35 cellular contexts compared by ENCODE assay signal in the genomic region with DNA sequence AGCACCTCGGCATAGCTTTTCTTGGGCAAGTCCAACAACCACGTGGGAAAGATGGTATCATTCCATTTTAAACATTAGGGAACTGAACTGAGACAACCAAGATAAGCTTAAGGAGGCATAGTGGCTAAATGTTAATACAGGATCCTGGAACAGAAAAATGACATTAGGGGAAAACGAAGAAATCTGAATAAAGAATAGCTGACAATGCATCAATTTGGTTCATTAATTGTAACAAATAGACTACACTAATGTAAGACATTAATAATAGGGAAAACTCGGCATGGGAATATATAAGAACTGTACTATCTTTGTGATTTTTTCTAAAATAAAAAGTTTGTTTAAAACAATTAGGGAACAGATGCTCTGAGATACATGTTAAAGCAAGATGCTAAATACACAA.
"Had no signal": no experiment of that assay in that cellular context is flagged by ENCODE, and none has a peak within 500 bp of the region (broad histone marks: within the 10 kb centered on the region; RNA-seq: fewer than 3 reads in every experiment).

No MANE protein-coding gene starts in this region.

- H3K27ac ChIP-seq: adrenal gland, body of pancreas, brain microvascular endothelial cell, cardiac muscle cell, VCaP had no signal

- ATAC-seq: activated CD8-positive, alpha-beta T cell treated with anti-CD3 and anti-CD28 coated beads for 36 hours; activated naive CD4-positive, alpha-beta T cell treated with anti-CD3 and anti-CD28 coated beads, Interleukin-2, amount 50 U/mL, for 72 hours; activated T-cell treated with anti-CD3 and anti-CD28 coated beads, Interleukin-2, amount 50 U/mL, for 4 hours; activated T-cell treated with anti-CD3 and anti-CD28 coated beads, Interleukin-2, amount 50 U/mL, for 72 hours; activated T-helper 17 cell treated with anti-CD3 and anti-CD28 coated beads, Interleukin-2, amount 50 U/mL, for 72 hours; body of pancreas had no signal

- DNase-seq: activated B cell treated with CpG ODN at 0.5 μM for 24 hours; activated CD4-positive, alpha-beta memory T cell treated with anti-CD3 and anti-CD28 coated beads for 36 hours; activated CD4-positive, alpha-beta T cell treated with anti-CD3 and anti-CD28 coated beads for 4 hours; activated CD4-positive, alpha-beta T cell treated with anti-CD3 and anti-CD28 coated beads, Interleukin-2, amount 10 ng/mL, durations not matched to agents 24 days and 14 days; activated CD4-positive, alpha-beta T cell treated with anti-CD3 and anti-CD28 coated beads, Interleukin-2, amount 50 U/mL, for 1 hour; activated CD4-positive, alpha-beta T cell treated with anti-CD3 and anti-CD28 coated beads, Interleukin-2, amount 50 U/mL, for 4 hours; activated CD4-positive, CD25-positive, alpha-beta regulatory T cell treated with anti-CD3 and anti-CD28 coated beads, Interleukin-2, amount 50 U/mL, for 72 hours; activated CD8-positive, alpha-beta memory T cell treated with anti-CD3 and anti-CD28 coated beads, Interleukin-2, amount 50 U/mL, for 4 hours; activated CD8-positive, alpha-beta T cell treated with anti-CD3 and anti-CD28 coated beads for 36 hours; activated effector memory CD4-positive, alpha-beta T cell treated with anti-CD3 and anti-CD28 coated beads, Interleukin-2, amount 50 U/mL, for 16 hours; activated gamma-delta T cell treated with Interleukin-2 at 50 U/mL for 16 hours; activated naive CD4-positive, alpha-beta T cell; activated naive CD4-positive, alpha-beta T cell treated with anti-CD3 and anti-CD28 coated beads for 36 hours; activated naive CD4-positive, alpha-beta T cell treated with anti-CD3 and anti-CD28 coated beads, Interleukin-2, amount 50 U/mL, for 16 hours; activated naive CD8-positive, alpha-beta T cell treated with anti-CD3 and anti-CD28 coated beads for 36 hours; activated T-cell treated with anti-CD3 and anti-CD28 coated beads for 4 hours; activated T-cell treated with anti-CD3 and anti-CD28 coated beads, Interleukin-2, amount 50 U/mL, for 1 hour; activated T-cell treated with anti-CD3 and anti-CD28 coated beads, Interleukin-2, amount 50 U/mL, for 4 hours; activated T-cell treated with anti-CD3 and anti-CD28 coated beads, Interleukin-2, amount 50 U/mL, for 72 hours; adrenal gland; amniotic stem cell; aorta; body of pancreas; brain microvascular endothelial cell; caudate nucleus; T-helper 1 cell; T-helper 2 cell; T-helper 9 cell had no signal

- H3K27me3 ChIP-seq: adrenal gland, body of pancreas, brain microvascular endothelial cell, cardiac muscle cell had no signal

- FAIRE-seq: astrocyte, bronchial epithelial cell, TTC549 had no signal

- H3K9me3 ChIP-seq: adrenal gland, body of pancreas had no signal

- H3K4me3 ChIP-seq: adrenal gland, body of pancreas, cardiac muscle cell had no signal

- H3K36me3 ChIP-seq: adrenal gland, brain microvascular endothelial cell, cardiac muscle cell had no signal
